ENCODE assay signal across 26 cellular contexts in the genomic region with DNA sequence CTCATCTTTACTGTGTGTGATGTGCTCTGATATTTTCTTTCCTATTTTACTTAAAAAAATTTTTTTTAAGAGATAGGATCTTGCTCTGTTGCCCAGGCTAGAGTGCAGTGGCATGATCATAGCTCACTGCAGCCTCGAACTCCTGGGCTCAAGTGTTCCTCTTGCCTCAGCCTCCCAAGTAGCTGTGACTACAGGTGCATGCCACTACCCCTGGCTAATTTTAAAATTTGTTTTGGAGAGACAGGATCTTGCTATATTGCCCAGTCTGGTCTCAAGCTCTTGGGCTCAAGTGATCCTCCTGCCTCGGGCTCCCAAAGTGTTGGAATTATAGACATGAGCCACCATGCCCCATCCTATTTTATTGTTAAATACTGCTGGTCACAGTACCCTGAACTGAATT.
DNase-seq lines count a peak whose midpoint lies in the region; ATAC-seq, FAIRE-seq and TF ChIP-seq lines count a peak whose summit lies in the region.
"Had no signal": no experiment of that assay in that cellular context is flagged by ENCODE, and none has a peak within 500 bp of the region (broad histone marks: within the 10 kb centered on the region; RNA-seq: fewer than 3 reads in every experiment).

No MANE protein-coding gene starts in this region.

- H3K4me3 Mint-ChIP-seq in activated CD8-positive, alpha-beta memory T cell treated with anti-CD3 and anti-CD28 coated beads, Interleukin-2, amount 10 ng/mL, durations not matched to agents 7 days and 5 days = no peak overlapping the region
- no peak overlapping the region for H3K4me3 Mint-ChIP-seq in activated CD4-positive, alpha-beta memory T cell treated with anti-CD3 and anti-CD28 coated beads, Interleukin-2, amount 10 ng/mL, durations not matched to agents 7 days and 5 days
- H3K4me3 Mint-ChIP-seq: CD4-positive, alpha-beta T cell; CD8-positive, alpha-beta memory T cell had no signal

- no peak for TF ChIP-seq EP300 in K562 (IDR thresholded peaks at IDR 0.05; ENCODE audit: low read length)

- POLR2A ChIA-PET in HEK293 (lab: Yijun Ruan, JAX) (no interaction called here), K562 (lab: Yijun Ruan, JAX) (interaction anchor here (0.6 to 1.3 kb wide), 3 partner anchors 12 to 1089 kb away, joined by 3 to 4 read pairs (median 3); no protein-coding TSS in a partner anchor)
- POLR2A ChIA-PET in activated CD4-positive, alpha-beta memory T cell treated with anti-CD3 and anti-CD28 coated beads, Interleukin-2, amount 10 ng/mL, durations not matched to agents 7 days and 5 days (lab: Charles Lee) = no interaction called here

- H3K27me3 ChIP-seq in K562 (ENCODE audit: control insufficient read depth in 2 of 2, insufficient read depth in 2 of 2, low read length in 2 of 2) = peaks cover 29 to 49% of the 10 kb centered on the region in 2 experiments

- H3K4me1 Mint-ChIP-seq in activated CD8-positive, alpha-beta memory T cell treated with anti-CD3 and anti-CD28 coated beads, Interleukin-2, amount 10 ng/mL, durations not matched to agents 7 days and 5 days = peaks cover 2% of the 10 kb centered on the region
- peaks cover 1% of the 10 kb centered on the region for H3K4me1 Mint-ChIP-seq in activated CD4-positive, alpha-beta memory T cell treated with anti-CD3 and anti-CD28 coated beads, Interleukin-2, amount 10 ng/mL, durations not matched to agents 7 days and 5 days

- H3K4me2 ChIP-seq in K562 (ENCODE audit: insufficient read depth, low read length) = no peak overlapping the region
- H3K4me2 ChIP-seq: A549; BLaER1 treated with 17β-estradiol and CSF1 and Interleukin-3, amounts not matched to agents 10 nM and 100 nM had no signal

- peaks cover 14% of the 10 kb centered on the region for H3K4me1 ChIP-seq in HEK293 (ENCODE audit: control insufficient read depth, insufficient read depth, low read length)
- H3K4me1 ChIP-seq in K562 (replicated peaks in 1 of 2; ENCODE audit: control insufficient read depth in 2 of 2, insufficient read depth in 2 of 2, low read length in 2 of 2) = peaks cover 0 to 14% of the 10 kb centered on the region in 2 experiments; a peak in 4 of 5 replicates
- H3K4me1 ChIP-seq: A549, BE2C had no signal

- H3K36me3 ChIP-seq in HEK293 (ENCODE audit: control insufficient read depth in 2 of 2, insufficient read depth in 1 of 2, low read length in 2 of 2) = no peaks in the 10 kb centered on the region
- no peaks in the 10 kb centered on the region for H3K36me3 ChIP-seq in K562 (ENCODE audit: control insufficient read depth, insufficient read depth, low read length)
- H3K36me3 ChIP-seq: BE2C; BLaER1 treated with 17β-estradiol and CSF1 and Interleukin-3, amounts not matched to agents 10 nM and 100 nM had no signal

- TF ChIP-seq CTCF in HEK293 (tag by site-specific recombination; IDR thresholded peaks at IDR 0.05) (no peak), K562 (IDR thresholded peaks at IDR 0.05 in 2 of 3, conservative IDR thresholded peaks at IDR 0.05 in 1 of 3; ENCODE audit: insufficient read depth in 2 of 3, low read depth in 1 of 3, low read length in 3 of 3) (no peak)

- CTCF ChIA-PET in activated CD8-positive, alpha-beta memory T cell treated with anti-CD3 and anti-CD28 coated beads, Interleukin-2, amount 10 ng/mL, durations not matched to agents 7 days and 5 days (lab: Charles Lee) = no interaction called here
- CTCF ChIA-PET in HEK293 (lab: Yijun Ruan, JAX) (interaction anchor here (1.0 to 1.3 kb wide), 2 partner anchors 16 to 221 kb away, joined by 3 to 4 read pairs; no protein-coding TSS in a partner anchor), K562 (lab: Yijun Ruan, JAX; ENCODE audit: low intra/inter-chr PET ratio) (no interaction called here)
- CTCF ChIA-PET in activated CD4-positive, alpha-beta memory T cell treated with anti-CD3 and anti-CD28 coated beads, Interleukin-2, amount 10 ng/mL, durations not matched to agents 7 days and 5 days (lab: Charles Lee) = no interaction called here

- no peak for TF ChIP-seq POLR2A in K562 (conservative IDR thresholded peaks at IDR 0.05)

- H3K27ac ChIP-seq in HEK293 (ENCODE audit: extremely low read depth, low read depth, low read length) (no peak overlapping the region), K562 (ENCODE audit: extremely low read depth, low read depth, low read length) (no peak overlapping the region)
- H3K27ac ChIP-seq: A549; BLaER1 treated with 17β-estradiol and CSF1 and Interleukin-3, amounts not matched to agents 10 nM and 100 nM; GM23248 had no signal

- H4K20me1 ChIP-seq in K562 (replicated peaks; ENCODE audit: control insufficient read depth, insufficient read depth, low read length) = peaks cover 6% of the 10 kb centered on the region; the same call in 1 of the 2 replicates

- no peak overlapping the region for H3K9ac ChIP-seq in K562 (ENCODE audit: insufficient read depth in 1 of 2, low read depth in 2 of 2, low read length in 2 of 2)
- H3K9ac ChIP-seq: BLaER1 treated with 17β-estradiol and CSF1 and Interleukin-3, amounts not matched to agents 10 nM and 100 nM; GM23248 had no signal

- H3K9me3 ChIP-seq in HEK293 (ENCODE audit: control insufficient read depth, insufficient read depth, low read depth, low read length) (no peaks in the 10 kb centered on the region), K562 (replicated peaks; ENCODE audit: control insufficient read depth, insufficient read depth, low read depth, low read length) (no peaks in the 10 kb centered on the region)
- H3K9me3 ChIP-seq: A549; BE2C; BLaER1 treated with 17β-estradiol and CSF1 and Interleukin-3, amounts not matched to agents 10 nM and 100 nM had no signal

- H3K79me2 ChIP-seq in K562 (ENCODE audit: control insufficient read depth, insufficient read depth, low read length) = no peaks in the 10 kb centered on the region

- peaks cover 2% of the 10 kb centered on the region for H3K36me3 Mint-ChIP-seq in activated CD8-positive, alpha-beta memory T cell treated with anti-CD3 and anti-CD28 coated beads, Interleukin-2, amount 10 ng/mL, durations not matched to agents 7 days and 5 days
- peaks cover 4% of the 10 kb centered on the region for H3K36me3 Mint-ChIP-seq in activated CD4-positive, alpha-beta memory T cell treated with anti-CD3 and anti-CD28 coated beads, Interleukin-2, amount 10 ng/mL, durations not matched to agents 7 days and 5 days (ENCODE audit: low read depth)
- H3K36me3 Mint-ChIP-seq: CD14-positive monocyte; CD8-positive, alpha-beta memory T cell had no signal

- peak; percentile 1 for DNase-seq in activated CD8-positive, alpha-beta memory T cell treated with anti-CD3 and anti-CD28 coated beads, Interleukin-2, amount 10 ng/mL, durations not matched to agents 7 days and 5 days
- no peak for DNase-seq in activated CD8-positive, alpha-beta memory T cell treated with anti-CD3 and anti-CD28 coated beads, Interleukin-2, amount 50 U/mL, for 48 hours
- DNase-seq in K562 (ENCODE audit: extremely low read depth in 1 of 4, low spot score in 3 of 4) (no peak), NCI-H2107 (lab: John Stamatoyannopoulos, UW) (no peak)
- no peak for DNase-seq in activated CD4-positive, alpha-beta memory T cell treated with anti-CD3 and anti-CD28 coated beads, Interleukin-2, amount 10 ng/mL, durations not matched to agents 7 days and 5 days
- DNase-seq: 8988T; ACHN; AML-193; BE2C; CD4-positive, alpha-beta T cell; CD8-positive, alpha-beta memory T cell; DMS 273 treated with DMSO at 0.1 percent for 48 hours; DMS79; EL; GDM1; GM23248; H7; HCEC 1CT had no signal

- BruUV-seq in K562 (replicated peaks; lab: Mats Ljungman, UMichigan) = no TSS peak

- 0% methylated on average over 2 of the region's 2 CpGs for WGBS in K562 (ENCODE audit: insufficient coverage, low coverage, missing lambda C conversion rate)

- H3K27ac Mint-ChIP-seq in activated CD8-positive, alpha-beta memory T cell treated with anti-CD3 and anti-CD28 coated beads, Interleukin-2, amount 10 ng/mL, durations not matched to agents 7 days and 5 days = no peak overlapping the region
- H3K27ac Mint-ChIP-seq in activated CD4-positive, alpha-beta memory T cell treated with anti-CD3 and anti-CD28 coated beads, Interleukin-2, amount 10 ng/mL, durations not matched to agents 7 days and 5 days = no peak overlapping the region
- H3K27ac Mint-ChIP-seq: CD4-positive, alpha-beta T cell; CD8-positive, alpha-beta memory T cell had no signal

- no peak for ATAC-seq in activated CD8-positive, alpha-beta memory T cell treated with anti-CD3 and anti-CD28 coated beads, Interleukin-2, amount 10 ng/mL, durations not matched to agents 7 days and 5 days
- ATAC-seq in K562 = no peak
- ATAC-seq: A549, GM12878 had no signal

- H3K4me3 ChIP-seq in HEK293 (ENCODE audit: low read depth, low read length) (no peak overlapping the region), K562 (no peak overlapping the region)
- H3K4me3 ChIP-seq: A549; BLaER1 treated with 17β-estradiol and CSF1 and Interleukin-3, amounts not matched to agents 10 nM and 100 nM; GM12878; GM23248 had no signal

- intact Hi-C loops in K562 (cut with micrococcal nuclease) = no loop called here

- no peaks in the 10 kb centered on the region for H3K9me1 ChIP-seq in K562 (ENCODE audit: control insufficient read depth, insufficient read depth, low read length)

- no peaks in the 10 kb centered on the region for H3K9me3 Mint-ChIP-seq in activated CD8-positive, alpha-beta memory T cell treated with anti-CD3 and anti-CD28 coated beads, Interleukin-2, amount 10 ng/mL, durations not matched to agents 7 days and 5 days (ENCODE audit: low read depth)
- H3K9me3 Mint-ChIP-seq in activated CD4-positive, alpha-beta memory T cell treated with anti-CD3 and anti-CD28 coated beads, Interleukin-2, amount 10 ng/mL, durations not matched to agents 7 days and 5 days = no peaks in the 10 kb centered on the region
- H3K9me3 Mint-ChIP-seq: CD4-positive, alpha-beta T cell had no signal

- no peak for FAIRE-seq in K562 (lab: Jason Lieb, UNC)
- FAIRE-seq: A549, D721Med, GM12878, GM19239, H1 had no signal

- no peak overlapping the region for H2AFZ ChIP-seq in K562 (ENCODE audit: low read depth, low read length)
- H2AFZ ChIP-seq: GM23248 had no signal

- TF ChIP-seq RAD21 in K562 (CRISPR knock-in tag; conservative IDR thresholded peaks at IDR 0.05 in 1 of 2, IDR thresholded peaks at IDR 0.05 in 1 of 2) = no peak

- in situ Hi-C loops in K562 (cut with MboI) = no loop called here

- peaks cover 59% of the 10 kb centered on the region for H3K27me3 Mint-ChIP-seq in activated CD8-positive, alpha-beta memory T cell treated with anti-CD3 and anti-CD28 coated beads, Interleukin-2, amount 10 ng/mL, durations not matched to agents 7 days and 5 days
- H3K27me3 Mint-ChIP-seq in activated CD4-positive, alpha-beta memory T cell treated with anti-CD3 and anti-CD28 coated beads, Interleukin-2, amount 10 ng/mL, durations not matched to agents 7 days and 5 days = peaks cover 59% of the 10 kb centered on the region

TF ChIP-seq in HEK293, 187 proteins besides CTCF, POLR2A, EP300 and RAD21:
- peak; percentile 98 for TF ChIP-seq ZNF121 (tag by site-specific recombination; IDR thresholded peaks at IDR 0.05)
- no peak for TF ChIP-seq ZNF10 (tag by site-specific recombination; IDR thresholded peaks at IDR 0.05)
TF ChIP-seq in HEK293: peak in this region for 1.
